In the genomic region with DNA sequence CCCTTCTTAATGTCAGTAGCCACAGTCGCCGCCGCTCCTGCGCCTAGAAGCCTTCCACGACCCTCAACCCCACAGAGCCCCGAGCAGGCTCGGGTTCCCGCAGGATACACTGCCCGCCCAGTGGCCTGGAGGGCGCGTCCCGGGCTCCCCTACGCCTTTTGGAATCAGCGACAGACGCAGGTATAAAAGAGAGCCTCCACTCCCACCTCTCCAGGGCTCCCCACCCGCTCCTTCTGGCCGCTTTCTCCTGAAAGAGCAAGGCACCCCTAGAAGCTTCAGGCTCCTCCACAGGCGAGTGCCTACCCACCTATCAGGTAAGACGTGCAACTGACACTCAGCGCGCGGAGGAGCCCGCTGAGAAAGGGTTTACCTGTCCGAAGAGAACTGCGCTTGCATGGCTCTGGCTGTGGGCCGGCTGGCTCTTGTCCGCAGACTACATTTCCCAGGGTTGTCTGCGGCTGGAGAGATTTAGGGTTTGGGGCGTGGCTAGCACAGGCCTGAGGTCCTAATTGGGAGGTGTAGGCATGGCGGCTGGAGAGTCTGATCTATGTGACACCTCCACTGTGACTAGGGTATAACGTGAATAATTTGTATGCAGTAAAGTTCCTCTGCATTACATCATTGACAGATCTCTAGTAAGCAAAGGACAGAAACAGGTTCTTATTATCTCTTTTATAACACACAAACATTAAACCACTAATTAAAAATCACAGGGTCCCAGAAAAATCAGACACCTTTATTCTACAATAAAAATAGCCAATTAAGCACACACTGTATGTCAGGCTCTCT, we compare ENCODE assay signal across 8 cellular contexts. TPM values are rescaled to one million over a fixed set of nuclear protein-coding genes. Genes with fewer than 3 reads are reported as not detected.
DNase-seq lines count a peak whose midpoint lies in the region; ATAC-seq and TF ChIP-seq lines count a peak whose summit lies in the region.

No MANE protein-coding gene starts in this region.

- no peak overlapping the region for H3T11ph ChIP-seq in H9 (ENCODE audit: low read length)

- H3K4ac ChIP-seq in H9 (ENCODE audit: low read depth, low read length) (no peak overlapping the region), mesendoderm (ENCODE audit: low read depth, low read length) (peak overlapping the region; percentile 42)

- H3K27ac ChIP-seq in H9 (ENCODE audit: insufficient read length, low read depth, low read length) (no peak overlapping the region), mesendoderm (ENCODE audit: low read depth, low read length) (peak overlapping the region; percentile 56)

- H3K18ac ChIP-seq in H9 (ENCODE audit: insufficient read length, low read depth, low read length) (no peak overlapping the region), mesendoderm (ENCODE audit: low read length) (peak overlapping the region; percentile 94)

- H3K36me3 Mint-ChIP-seq in H9 (ENCODE audit: insufficient read depth in 1 of 3, low read depth in 3 of 3): no peaks in the 10 kb centered on the region

- H4K8ac ChIP-seq in H9 (replicated peaks; ENCODE audit: insufficient read length, low read depth, low read length) (no peak overlapping the region), mesendoderm (ENCODE audit: low read depth, low read length) (no peak overlapping the region)

- H3K4me1 Mint-ChIP-seq in H9: peaks cover 43 to 52% of the 10 kb centered on the region in 2 experiments

- no peak for TF ChIP-seq CTCF in H9 (conservative IDR thresholded peaks at IDR 0.05)

- H3K9me3 ChIP-seq in H9 (ENCODE audit: control insufficient read depth, low read depth, low read length): no peaks in the 10 kb centered on the region

- H4K5ac ChIP-seq in H9 (ENCODE audit: insufficient read length, low read depth, low read length) (no peak overlapping the region), mesendoderm (ENCODE audit: low read length) (no peak overlapping the region)

- no CpG with 5 or more reads among the region's 31 CpGs for WGBS in H9 (ENCODE audit: extremely low coverage, insufficient read length, low lambda C conversion rate)
- no CpG with 5 or more reads among the region's 31 CpGs for WGBS in mesendoderm (ENCODE audit: extremely low coverage, insufficient coverage, low lambda C conversion rate)

- H3K27me3 ChIP-seq in H9 (ENCODE audit: insufficient read depth, low read length): no peaks in the 10 kb centered on the region
- H3K27me3 ChIP-seq in mesendoderm (ENCODE audit: insufficient read depth, low read length, poor library complexity): no peaks in the 10 kb centered on the region

- H3K27ac Mint-ChIP-seq in H9: peak overlapping the region in 1 of 3 experiments; percentile 91; a peak in 3 of 7 replicates

- no peak overlapping the region for H3K56ac ChIP-seq in H9 (ENCODE audit: insufficient read length, low read depth, low read length)
- H3K56ac ChIP-seq in mesendoderm (ENCODE audit: low read length): peak overlapping the region; percentile 81

- no peak for ATAC-seq in GM19455 (IDR thresholded peaks at IDR 0.05; ENCODE audit: unreplicated experiment)

- no peak overlapping the region for H3K9ac ChIP-seq in H9 (ENCODE audit: extremely low read depth, insufficient read length, low read length)
- peak overlapping the region; percentile 86 for H3K9ac ChIP-seq in mesendoderm (ENCODE audit: low read length)

- H3K27me3 Mint-ChIP-seq in H9 (ENCODE audit: low read depth): no peaks in the 10 kb centered on the region

- H2BK120ac ChIP-seq in H9 (ENCODE audit: low read depth, low read length, poor library complexity, severe bottlenecking) (no peak overlapping the region), mesendoderm (ENCODE audit: low read depth, low read length) (no peak overlapping the region)

- H3K23ac ChIP-seq in H9 (ENCODE audit: insufficient read length, low read depth, low read length) (no peak overlapping the region), mesendoderm (ENCODE audit: low read length) (no peak overlapping the region)

- H3K4me3 Mint-ChIP-seq in H9: peak overlapping the region; percentile 95 to 96

- no peaks in the 10 kb centered on the region for H3K79me2 ChIP-seq in H9 (ENCODE audit: insufficient read depth, low read length)
- no peaks in the 10 kb centered on the region for H3K79me2 ChIP-seq in mesendoderm (ENCODE audit: control insufficient read depth, insufficient read depth, low read length)

- no peak overlapping the region for H2BK20ac ChIP-seq in H9 (ENCODE audit: low read depth, low read length, poor library complexity, severe bottlenecking)

- H2BK15ac ChIP-seq in H9 (ENCODE audit: low read depth, low read length) (no peak overlapping the region), mesendoderm (replicated peaks; ENCODE audit: low read depth) (peak overlapping the region; percentile 100)

- H2BK12ac ChIP-seq in H9 (ENCODE audit: insufficient read length, low read depth, low read length): no peak overlapping the region

- no peaks in the 10 kb centered on the region for H3K36me3 ChIP-seq in mesendoderm (ENCODE audit: control insufficient read depth, insufficient read depth, low read length)

- DNase-seq in Ammon's horn (ENCODE audit: low spot score) (peak; percentile 90), H9 (peak; percentile 95), NCI-H524 (lab: John Stamatoyannopoulos, UW) (peak; percentile 30 to 69), epidermal melanocyte (ENCODE audit: insufficient read length, low spot score) (peak; percentile 44), mesendoderm (peak; percentile 95)
- DNase-seq in activated CD8-positive, alpha-beta memory T cell treated with anti-CD3 and anti-CD28 coated beads, Interleukin-2, amount 50 U/mL, for 48 hours: peak; percentile 78
- peak; percentile 49 for DNase-seq in stimulated activated CD8-positive, alpha-beta memory T cell treated with anti-CD3 and anti-CD28 coated beads, Interleukin-12 subunit alpha, Interleukin-12 subunit beta, amount 100 ng/mL, for 1 hour (ENCODE audit: low read depth)

- no peak overlapping the region for H3K14ac ChIP-seq in H9 (ENCODE audit: insufficient read depth, low read length)

- H3K4me1 ChIP-seq in H9 (ENCODE audit: insufficient read depth, low read length) (peaks cover 2% of the 10 kb centered on the region), mesendoderm (ENCODE audit: control insufficient read depth, low read depth, low read length) (peaks cover 10% of the 10 kb centered on the region)

- H2AFZ ChIP-seq in H9 (ENCODE audit: low read length): no peak overlapping the region

- H3K23me2 ChIP-seq in H9 (ENCODE audit: insufficient read length, low read depth, low read length, poor library complexity, severe bottlenecking): peaks cover 4% of the 10 kb centered on the region

- peak overlapping the region; percentile 88 for H3K4me2 ChIP-seq in H9 (ENCODE audit: insufficient read depth, insufficient read length, low read length)
- H3K4me2 ChIP-seq in mesendoderm (ENCODE audit: low read length): peak overlapping the region; percentile 81

- H4K20me1 ChIP-seq in H9 (ENCODE audit: control insufficient read depth, insufficient read depth, insufficient read length): no peaks in the 10 kb centered on the region

- H4K91ac ChIP-seq in H9 (ENCODE audit: insufficient read length, low read depth, low read length): no peak overlapping the region

- H3K4me3 ChIP-seq in mesendoderm (ENCODE audit: low read length): peak overlapping the region; percentile 96

- H2AK5ac ChIP-seq in H9 (ENCODE audit: insufficient read length, low read length) (no peak overlapping the region), mesendoderm (ENCODE audit: low read length) (no peak overlapping the region)

- H3K79me1 ChIP-seq in H9 (ENCODE audit: insufficient read depth, low read depth, low read length, poor library complexity, severe bottlenecking): no peaks in the 10 kb centered on the region
- H3K79me1 ChIP-seq in mesendoderm (ENCODE audit: low read length): peaks cover 3% of the 10 kb centered on the region

- H2BK5ac ChIP-seq in H9 (ENCODE audit: insufficient read length, low read length) (no peak overlapping the region), mesendoderm (ENCODE audit: low read length) (no peak overlapping the region)

- H3K9me3 Mint-ChIP-seq in H9: 0 out of 5 replicates have a peak, but pooled peaks cover 0 to under 1% of the 10 kb centered on the region in 2 experiments

RNA-seq across cellular contexts. Expression of a gene that starts 13.5 kb away (rescaled TPM):
- 4.4 and 5.4 TPM in 2 replicates for total RNA-seq in H9 (2021)
- 14.4 TPM for polyA plus RNA-seq in mesendoderm (2013, experiment 1 of 2)
- 14.2 TPM for polyA plus RNA-seq in mesendoderm (2013, experiment 2 of 2)

Comparison
In these comparisons a context has a peak if more than half of its experiments do, and no peak if none do; other contexts are left out.
1. DNase-seq: peak in every context shown above with its lines; median percentile 95 in H9; 95 in mesendoderm; 90 in Ammon's horn; 78 in activated CD8-positive, alpha-beta memory T cell treated with anti-CD3 and anti-CD28 coated beads, Interleukin-2, amount 50 U/mL, for 48 hours; 50 in NCI-H524; 49 in stimulated activated CD8-positive, alpha-beta memory T cell treated with anti-CD3 and anti-CD28 coated beads, Interleukin-12 subunit alpha, Interleukin-12 subunit beta, amount 100 ng/mL, for 1 hour; 44 in epidermal melanocyte.